In genomic region chr2:176246324-176246723, GRCh38 we compare ENCODE assay signal across 18 cellular contexts. TPM values are rescaled to one million over a fixed set of nuclear protein-coding genes. Genes with fewer than 3 reads are reported as not detected.
A peak's percentile ranks its signal among the peaks of the same experiment; 100 is the strongest.
DNase-seq lines count a peak whose midpoint lies in the region; ATAC-seq, FAIRE-seq and TF ChIP-seq lines count a peak whose summit lies in the region.
"Had no signal": no experiment of that assay in that cellular context is flagged by ENCODE, and none has a peak within 500 bp of the region (broad histone marks: within the 10 kb centered on the region; RNA-seq: fewer than 3 reads in every experiment).

No MANE protein-coding gene starts in this region.

- no peaks in the 10 kb centered on the region for H3K36me3 ChIP-seq in mammary epithelial cell (ENCODE audit: insufficient read depth, low read length)
- no peaks in the 10 kb centered on the region for H3K36me3 ChIP-seq in K562 (ENCODE audit: control insufficient read depth, insufficient read depth, low read length)

- H3K4me1 Mint-ChIP-seq in MCF 10A (ENCODE audit: insufficient read depth, unreplicated experiment), result no peaks in the 10 kb centered on the region

- DNase-seq in mammary epithelial cell (no peak), MCF 10A (ENCODE audit: unreplicated experiment) (no peak), K562 (ENCODE audit: extremely low read depth in 1 of 4, low spot score in 3 of 4) (no peak), superior temporal gyrus (ENCODE audit: extremely low spot score) (peak; percentile 69), GM12891 (ENCODE audit: insufficient read length, low spot score) (no peak)
- DNase-seq in stimulated activated CD4-positive, alpha-beta T cell treated with anti-CD3 and anti-CD28 coated beads, Interleukin-2, amount 100 ng/mL, for 24 hours, result no peak
- DNase-seq: AML-193; CD4-positive, alpha-beta T cell; MM.1S; NCI-H187 treated with DMSO at 0.1 percent for 48 hours; NCI-H510A treated with DMSO at 0.1 percent for 48 hours; RPMI8226 had no signal

- no peak overlapping the region for H3K4me2 ChIP-seq in mammary epithelial cell (ENCODE audit: insufficient read depth, low read depth, low read length)
- no peak overlapping the region for H3K4me2 ChIP-seq in K562 (ENCODE audit: insufficient read depth, low read length)

- H3K4me3 ChIP-seq in mammary epithelial cell (replicated peaks in 1 of 3; ENCODE audit: insufficient read depth in 1 of 3, low read depth in 2 of 3, low read length in 3 of 3) (no peak overlapping the region), K562 (no peak overlapping the region)

- no peaks in the 10 kb centered on the region for H3K27me3 Mint-ChIP-seq in MCF 10A (ENCODE audit: insufficient read depth, unreplicated experiment)

- no peaks in the 10 kb centered on the region for H3K36me3 Mint-ChIP-seq in MCF 10A (ENCODE audit: insufficient read depth, unreplicated experiment)

- H4K20me1 ChIP-seq in mammary epithelial cell (ENCODE audit: insufficient read depth, low read length) (no peaks in the 10 kb centered on the region), K562 (replicated peaks; ENCODE audit: control insufficient read depth, insufficient read depth, low read length) (no peaks in the 10 kb centered on the region)

- TF ChIP-seq CTCF in mammary epithelial cell (conservative IDR thresholded peaks at IDR 0.05 in 1 of 2, IDR thresholded peaks at IDR 0.05 in 1 of 2; ENCODE audit: extremely low read depth in 1 of 2, insufficient read depth in 1 of 2, low read depth in 1 of 2, low read length in 2 of 2) (no peak), MCF 10A (IDR thresholded peaks at IDR 0.05; ENCODE audit: unreplicated experiment) (no peak), K562 (IDR thresholded peaks at IDR 0.05 in 2 of 3, conservative IDR thresholded peaks at IDR 0.05 in 1 of 3; ENCODE audit: insufficient read depth in 2 of 3, low read depth in 1 of 3, low read length in 3 of 3) (no peak)

- H3K9ac ChIP-seq in mammary epithelial cell (ENCODE audit: insufficient read depth, low read length) (no peak overlapping the region), K562 (ENCODE audit: insufficient read depth in 1 of 2, low read depth in 2 of 2, low read length in 2 of 2) (no peak overlapping the region)

- H3K4me1 ChIP-seq in mammary epithelial cell (ENCODE audit: insufficient read depth, low read length) (peaks cover 3% of the 10 kb centered on the region), K562 (replicated peaks in 1 of 2; ENCODE audit: control insufficient read depth in 2 of 2, insufficient read depth in 2 of 2, low read length in 2 of 2) (no peaks in the 10 kb centered on the region)

- no peak overlapping the region for H3K4me3 Mint-ChIP-seq in MCF 10A (ENCODE audit: unreplicated experiment)
- H3K4me3 Mint-ChIP-seq: CD4-positive, alpha-beta T cell had no signal

- 55% methylated on average over 4 of the region's 4 CpGs for WGBS in mammary epithelial cell (ENCODE audit: low coverage, missing lambda C conversion rate)
- WGBS in K562 (ENCODE audit: insufficient coverage, low coverage, missing lambda C conversion rate), result 2% methylated on average over 4 of the region's 4 CpGs

- no peak for TF ChIP-seq RAD21 in K562 (CRISPR knock-in tag; conservative IDR thresholded peaks at IDR 0.05 in 1 of 2, IDR thresholded peaks at IDR 0.05 in 1 of 2)

- intact Hi-C loops in mammary epithelial cell (cut with micrococcal nuclease), result no loop called here
- intact Hi-C loops in MCF 10A (cut with micrococcal nuclease), result no loop called here
- intact Hi-C loops in K562 (cut with micrococcal nuclease), result no loop called here

- H3K27me3 ChIP-seq in mammary epithelial cell (ENCODE audit: insufficient read depth, low read length) (no peaks in the 10 kb centered on the region), K562 (ENCODE audit: control insufficient read depth in 2 of 2, insufficient read depth in 2 of 2, low read length in 2 of 2) (peaks cover 2 to 26% of the 10 kb centered on the region in 2 experiments; a peak in 4 of 5 replicates), layer of hippocampus (ENCODE audit: control insufficient read depth, insufficient read depth, low read length) (peaks cover 2% of the 10 kb centered on the region)

- dilution Hi-C loops in mammary epithelial cell (cut with HindIII; ENCODE audit: low sequenced_read_pairs), result no loop called here

- in situ Hi-C loops in mammary epithelial cell (cut with MboI; ENCODE audit: low sequenced_read_pairs in 2 of 2), result no loop called here
- in situ Hi-C loops in K562 (cut with MboI), result no loop called here

- CTCF ChIA-PET in mammary epithelial cell (lab: Charles Lee; ENCODE audit: low non-redundant PET), result no interaction called here
- CTCF ChIA-PET in MCF 10A (lab: Yijun Ruan, JAX), result interaction anchor here (0.5 to 1.1 kb wide), 3 partner anchors 104 to 226 kb away, joined by 3 to 4 read pairs (median 3); no protein-coding TSS in a partner anchor
- CTCF ChIA-PET in K562 (lab: Yijun Ruan, JAX; ENCODE audit: low intra/inter-chr PET ratio), result no interaction called here

- no peak for TF ChIP-seq EP300 in K562 (IDR thresholded peaks at IDR 0.05; ENCODE audit: low read length)

- POLR2A ChIA-PET in MCF 10A (lab: Yijun Ruan, JAX), result interaction anchor here (1.2 kb wide), 1 partner anchor 23 kb away, joined by 4 read pairs; the partner anchor contains the start of gene MTX2
- POLR2A ChIA-PET in K562 (lab: Yijun Ruan, JAX), result interaction anchor here (0.7 to 1.5 kb wide), 3 partner anchors 9 to 23 kb away, joined by 3 to 6 read pairs (median 3); partner anchors contain the start of gene MTX2

- no peaks in the 10 kb centered on the region for H3K79me2 ChIP-seq in mammary epithelial cell (ENCODE audit: insufficient read depth, low read length)
- H3K79me2 ChIP-seq in K562 (ENCODE audit: control insufficient read depth, insufficient read depth, low read length), result no peaks in the 10 kb centered on the region

- no peak overlapping the region for H3K27ac ChIP-seq in mammary epithelial cell (ENCODE audit: insufficient read depth, low read depth, low read length)
- no peak overlapping the region for H3K27ac ChIP-seq in K562 (ENCODE audit: extremely low read depth, low read depth, low read length)
- peak overlapping the region; percentile 69 for H3K27ac ChIP-seq in layer of hippocampus (ENCODE audit: low read depth, low read length)

- no TSS peak for BruUV-seq in mammary epithelial cell (replicated peaks; lab: Mats Ljungman, UMichigan)
- no TSS peak for BruUV-seq in MCF 10A (replicated peaks; lab: Mats Ljungman, UMichigan)
- BruUV-seq in K562 (replicated peaks; lab: Mats Ljungman, UMichigan), result no TSS peak

- no peak overlapping the region for H3K27ac Mint-ChIP-seq in MCF 10A (ENCODE audit: low read depth, unreplicated experiment)
- H3K27ac Mint-ChIP-seq: CD4-positive, alpha-beta T cell had no signal

- no peaks in the 10 kb centered on the region for H3K9me3 Mint-ChIP-seq in MCF 10A (ENCODE audit: unreplicated experiment)

- no peaks in the 10 kb centered on the region for H3K9me1 ChIP-seq in K562 (ENCODE audit: control insufficient read depth, insufficient read depth, low read length)

- ATAC-seq in K562 (peak; percentile 28; the same call in 1 of the 3 replicates), HG02759 (IDR thresholded peaks at IDR 0.05; ENCODE audit: unreplicated experiment) (no peak)

- H2AFZ ChIP-seq in mammary epithelial cell (ENCODE audit: low read depth, low read length) (peak overlapping the region; percentile 20), K562 (ENCODE audit: low read depth, low read length) (no peak overlapping the region)

- peak; percentile 32 for FAIRE-seq in K562 (lab: Jason Lieb, UNC)
- FAIRE-seq in GM12891 (lab: Jason Lieb, UNC), result no peak
- FAIRE-seq: D721Med had no signal

- TF ChIP-seq POLR2A in K562 (conservative IDR thresholded peaks at IDR 0.05) (no peak), GM12891 (IDR thresholded peaks at IDR 0.05; ENCODE audit: low read depth, low read length) (no peak)

- H3K9me3 ChIP-seq in mammary epithelial cell (replicated peaks; ENCODE audit: insufficient read depth, low read length) (no peaks in the 10 kb centered on the region), K562 (replicated peaks; ENCODE audit: control insufficient read depth, insufficient read depth, low read depth, low read length) (no peaks in the 10 kb centered on the region)

RNA-seq across cellular contexts. Expression of gene MTX2, which starts 22.9 kb away (rescaled TPM):
- 10 to 100 TPM; 17.0 to 37.3 TPM for total RNA-seq in mammary epithelial cell
- 36.2 TPM for polyA plus RNA-seq in mammary epithelial cell
- polyA minus RNA-seq in mammary epithelial cell, result 7.2 TPM
- 38.0 and 40.9 TPM in 2 replicates for total RNA-seq in MCF 10A (2022)
- 13.1 and 25.8 TPM in 2 replicates for total RNA-seq in K562 (2011; cell fraction: chromatin; rRNA removed; ENCODE audit: low replicate concordance)
- total RNA-seq in K562 (2011; cell fraction: nucleolus; rRNA removed), result 18.2 and 20.7 TPM in 2 replicates
- total RNA-seq in K562 (2011; cell fraction: nucleoplasm; rRNA removed), result 22.4 and 22.6 TPM in 2 replicates
- 79.7 and 197 TPM in 2 replicates for total RNA-seq in K562 (2014; rRNA removed)
- 88.4 and 99.1 TPM in 2 replicates for total RNA-seq in K562 (2014; rRNA removed; fragmentation: Illumina TruSeq; extraction: Trizol)
- 81.0 and 88.0 TPM in 2 replicates for total RNA-seq in K562 (2015; rRNA removed; fragmentation: Illumina TruSeq; extraction: Trizol)
- total RNA-seq in K562 (2021), result 70.2 and 70.4 TPM in 2 replicates
- 147 and 160 TPM in 2 replicates for polyA plus RNA-seq in K562 (2011; rRNA removed)
- 37.7 and 80.5 TPM in 2 replicates for polyA plus RNA-seq in K562 (2011; cell fraction: cytosol; rRNA removed)
- 30.9 and 63.2 TPM in 2 replicates for polyA plus RNA-seq in K562 (2011; cell fraction: nucleus; rRNA removed)
- polyA plus RNA-seq in K562 (2012), result 81.2 and 106 TPM in 2 replicates
- polyA plus RNA-seq in K562 (2014; fragmentation: Illumina TruSeq; extraction: Trizol), result 170 and 183 TPM in 2 replicates
- 10 to 100 TPM; 38.1 to 60.3 TPM for polyA plus RNA-seq in K562 (2014; fragmentation: Nextera tagmentation; extraction: Ambion mirVana)
- 128 and 146 TPM in 2 replicates for polyA plus RNA-seq in K562 (2014; rRNA removed)
- polyA minus RNA-seq in K562 (2011; rRNA and poly(A)+ RNA removed), result 70.9 and 88.0 TPM in 2 replicates
- 22.1 and 25.0 TPM in 2 replicates for polyA minus RNA-seq in K562 (2011; cell fraction: cytosol; rRNA and poly(A)+ RNA removed)
- 16.6 and 31.0 TPM in 2 replicates for polyA minus RNA-seq in K562 (2011; cell fraction: nucleus; rRNA and poly(A)+ RNA removed)
- polyA plus RNA-seq in GM12891 (2012; ENCODE audit: low read depth, missing spikeins), result 30.9 TPM

RNA-seq across cellular contexts. Expression of gene HOXD1, which starts 57.9 kb away (rescaled TPM):
- not detected for total RNA-seq in mammary epithelial cell
- not detected for polyA plus RNA-seq in mammary epithelial cell
- polyA minus RNA-seq in mammary epithelial cell, result not detected
- not detected in 2 replicates for total RNA-seq in MCF 10A (2022)
- not detected in 2 replicates for total RNA-seq in K562 (2011; cell fraction: chromatin; rRNA removed; ENCODE audit: low replicate concordance)
- total RNA-seq in K562 (2011; cell fraction: nucleolus; rRNA removed), result not detected in 2 replicates
- not detected in 2 replicates for total RNA-seq in K562 (2011; cell fraction: nucleoplasm; rRNA removed)
- total RNA-seq in K562 (2014; rRNA removed), result not detected in 2 replicates
- total RNA-seq in K562 (2014; rRNA removed; fragmentation: Illumina TruSeq; extraction: Trizol), result not detected in 2 replicates
- total RNA-seq in K562 (2015; rRNA removed; fragmentation: Illumina TruSeq; extraction: Trizol), result not detected in 2 replicates
- total RNA-seq in K562 (2021), result not detected in 2 replicates
- polyA plus RNA-seq in K562 (2011; rRNA removed), result not detected in 2 replicates
- 0.03 TPM in 1 of 2 replicates, not detected in the other for polyA plus RNA-seq in K562 (2011; cell fraction: cytosol; rRNA removed)
- polyA plus RNA-seq in K562 (2011; cell fraction: nucleus; rRNA removed), result not detected in 2 replicates
- not detected in 2 replicates for polyA plus RNA-seq in K562 (2012)
- not detected in 2 replicates for polyA plus RNA-seq in K562 (2014; fragmentation: Illumina TruSeq; extraction: Trizol)
- not detected for polyA plus RNA-seq in K562 (2014; fragmentation: Nextera tagmentation; extraction: Ambion mirVana)
- polyA plus RNA-seq in K562 (2014; rRNA removed), result not detected in 2 replicates
- not detected in 2 replicates for polyA minus RNA-seq in K562 (2011; rRNA and poly(A)+ RNA removed)
- not detected in 2 replicates for polyA minus RNA-seq in K562 (2011; cell fraction: cytosol; rRNA and poly(A)+ RNA removed)
- polyA minus RNA-seq in K562 (2011; cell fraction: nucleus; rRNA and poly(A)+ RNA removed), result not detected in 2 replicates
- not detected for polyA plus RNA-seq in GM12891 (2012; ENCODE audit: low read depth, missing spikeins)
- total RNA-seq: A673; CD4-positive, alpha-beta T cell; H4; OCI-LY7 had no signal
